Comparison of ENCODE assay signal across 23 cellular contexts in the genomic region with DNA sequence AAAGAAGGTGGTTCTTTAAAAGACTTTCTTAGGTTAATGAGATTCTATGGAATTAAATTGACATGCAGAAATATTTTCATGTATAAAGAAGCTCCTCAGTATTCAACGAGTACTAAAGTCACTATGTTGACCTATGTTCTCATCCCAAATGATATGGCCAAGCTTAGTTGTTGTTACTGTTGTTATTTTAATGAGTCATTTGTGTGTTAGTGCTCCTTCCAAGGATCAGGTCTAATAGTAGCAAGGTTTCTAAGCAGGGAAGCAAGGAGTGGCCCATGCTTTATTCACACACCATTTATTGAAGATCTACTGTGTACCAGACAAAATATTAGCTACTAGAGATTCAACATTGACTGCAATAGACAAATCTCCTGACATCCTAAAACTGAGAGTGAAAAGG.
"Had no signal": no experiment of that assay in that cellular context is flagged by ENCODE, and none has a peak within 500 bp of the region (broad histone marks: within the 10 kb centered on the region; RNA-seq: fewer than 3 reads in every experiment).

No MANE protein-coding gene starts in this region.

- H3K36me3 ChIP-seq: gastrocnemius medialis, heart left ventricle, lower lobe of right lung, neural progenitor cell, right lobe of liver, spleen, thoracic aorta had no signal

- H3K9ac ChIP-seq: neural progenitor cell had no signal

- DNase-seq: activated CD4-positive, alpha-beta memory T cell treated with anti-CD3 and anti-CD28 coated beads, Interleukin-2, amount 10 ng/mL, durations not matched to agents 7 days and 5 days; activated CD4-positive, alpha-beta T cell treated with anti-CD3 and anti-CD28 coated beads for 4 hours; activated effector memory CD4-positive, alpha-beta T cell treated with Interleukin-2 at 50 U/mL for 16 hours; activated naive CD4-positive, alpha-beta T cell treated with anti-CD3 and anti-CD28 coated beads, Interleukin-2, amount 50 U/mL, for 16 hours; activated T-cell treated with anti-CD3 and anti-CD28 coated beads, Interleukin-2, amount 50 U/mL, for 4 hours; central memory CD4-positive, alpha-beta T cell; cortex of kidney; effector CD8-positive, alpha-beta T cell; gastrocnemius medialis; heart left ventricle; left colon; lower lobe of right lung; midbrain; psoas muscle; right lobe of liver; spleen; stimulated activated CD4-positive, alpha-beta T cell treated with anti-CD3 and anti-CD28 coated beads, Interleukin-1b, Interleukin-23, amount 100 ng/mL, for 48 hours; T-helper 17 cell had no signal

- H3K4me3 ChIP-seq: gastrocnemius medialis, heart left ventricle, lower lobe of right lung, neural progenitor cell, psoas muscle, right lobe of liver, spleen, thoracic aorta had no signal

- H2AFZ ChIP-seq: neural progenitor cell had no signal

- H3K4me3 Mint-ChIP-seq: activated CD4-positive, alpha-beta memory T cell treated with anti-CD3 and anti-CD28 coated beads, Interleukin-2, amount 10 ng/mL, durations not matched to agents 7 days and 5 days; activated T-cell treated with anti-CD3 and anti-CD28 coated beads, Interleukin-2, amount 50 U/mL, for 4 hours; neural progenitor cell; stimulated activated effector memory CD8-positive, alpha-beta T cell treated with anti-CD3 and anti-CD28 coated beads, Interleukin-12 subunit alpha, Interleukin-12 subunit beta, amount 100 ng/mL, for 72 hours; T-helper 17 cell; WTC11 had no signal

- H3K27ac ChIP-seq: epithelial cell of prostate, gastrocnemius medialis, heart left ventricle, lower lobe of right lung, neural progenitor cell, psoas muscle, right lobe of liver, spleen, thoracic aorta had no signal

- H3K27me3 Mint-ChIP-seq: activated CD4-positive, alpha-beta memory T cell treated with anti-CD3 and anti-CD28 coated beads, Interleukin-2, amount 10 ng/mL, durations not matched to agents 7 days and 5 days; T-helper 17 cell had no signal

- H3K4me1 ChIP-seq: psoas muscle, right lobe of liver had no signal

- H3K4me2 ChIP-seq: neural progenitor cell had no signal

- ATAC-seq: activated T-cell treated with anti-CD3 and anti-CD28 coated beads, Interleukin-2, amount 50 U/mL, for 4 hours; gastrocnemius medialis; heart left ventricle; left colon; lower lobe of right lung; psoas muscle; right lobe of liver; stimulated activated effector memory CD8-positive, alpha-beta T cell treated with anti-CD3 and anti-CD28 coated beads, Interleukin-12 subunit alpha, Interleukin-12 subunit beta, amount 100 ng/mL, for 72 hours; T-helper 17 cell; WTC11 had no signal

- H3K36me3 Mint-ChIP-seq: neural progenitor cell; stimulated activated effector memory CD8-positive, alpha-beta T cell treated with anti-CD3 and anti-CD28 coated beads, Interleukin-12 subunit alpha, Interleukin-12 subunit beta, amount 100 ng/mL, for 72 hours; WTC11 had no signal

- H3K27me3 ChIP-seq: gastrocnemius medialis, heart left ventricle, neural progenitor cell, right lobe of liver, spleen had no signal

- H3K27ac Mint-ChIP-seq: activated CD4-positive, alpha-beta memory T cell treated with anti-CD3 and anti-CD28 coated beads, Interleukin-2, amount 10 ng/mL, durations not matched to agents 7 days and 5 days; neural progenitor cell; stimulated activated effector memory CD8-positive, alpha-beta T cell treated with anti-CD3 and anti-CD28 coated beads, Interleukin-12 subunit alpha, Interleukin-12 subunit beta, amount 100 ng/mL, for 72 hours; T-helper 17 cell; WTC11 had no signal

- H3K9me3 ChIP-seq: gastrocnemius medialis, heart left ventricle, lower lobe of right lung, psoas muscle, right lobe of liver, spleen, thoracic aorta had no signal

- H3K9me3 Mint-ChIP-seq: activated CD4-positive, alpha-beta memory T cell treated with anti-CD3 and anti-CD28 coated beads, Interleukin-2, amount 10 ng/mL, durations not matched to agents 7 days and 5 days; activated T-cell treated with anti-CD3 and anti-CD28 coated beads, Interleukin-2, amount 50 U/mL, for 4 hours; neural progenitor cell; stimulated activated effector memory CD8-positive, alpha-beta T cell treated with anti-CD3 and anti-CD28 coated beads, Interleukin-12 subunit alpha, Interleukin-12 subunit beta, amount 100 ng/mL, for 72 hours; WTC11 had no signal
